Comparison of ENCODE assay signal across 16 cellular contexts in genomic region chr7:121393005-121393366, GRCh38.
"Had no signal": no experiment of that assay in that cellular context is flagged by ENCODE, and none has a peak within 500 bp of the region (broad histone marks: within the 10 kb centered on the region; RNA-seq: fewer than 3 reads in every experiment).

No MANE protein-coding gene starts in this region.

- H3K9me3 Mint-ChIP-seq: activated CD4-positive, alpha-beta memory T cell treated with anti-CD3 and anti-CD28 coated beads, Interleukin-2, amount 10 ng/mL, durations not matched to agents 7 days and 5 days; activated naive CD4-positive, alpha-beta T cell treated with anti-CD3 and anti-CD28 coated beads, Interleukin-2, amount 10 ng/mL, durations not matched to agents 7 days and 5 days; central memory CD8-positive, alpha-beta T cell had no signal

- H3K27me3 Mint-ChIP-seq: activated CD4-positive, alpha-beta memory T cell treated with anti-CD3 and anti-CD28 coated beads, Interleukin-2, amount 10 ng/mL, durations not matched to agents 7 days and 5 days; activated CD4-positive, alpha-beta T cell treated with anti-CD3 and anti-CD28 coated beads for 36 hours; activated naive CD4-positive, alpha-beta T cell treated with anti-CD3 and anti-CD28 coated beads, Interleukin-2, amount 10 ng/mL, durations not matched to agents 7 days and 5 days; activated T-cell treated with anti-CD3 and anti-CD28 coated beads, Interleukin-2, amount 50 U/mL, for 24 hours; central memory CD8-positive, alpha-beta T cell had no signal

- ATAC-seq: activated CD4-positive, alpha-beta T cell treated with anti-CD3 and anti-CD28 coated beads for 36 hours; left lobe of liver had no signal

- DNase-seq: activated CD4-positive, alpha-beta memory T cell treated with anti-CD3 and anti-CD28 coated beads, Interleukin-2, amount 10 ng/mL, durations not matched to agents 7 days and 5 days; activated CD4-positive, alpha-beta T cell treated with anti-CD3 and anti-CD28 coated beads for 36 hours; activated effector memory CD4-positive, alpha-beta T cell treated with Interleukin-2 at 50 U/mL for 16 hours; activated naive CD4-positive, alpha-beta T cell treated with anti-CD3 and anti-CD28 coated beads, Interleukin-2, amount 10 ng/mL, durations not matched to agents 7 days and 5 days; activated T-cell treated with anti-CD3 and anti-CD28 coated beads, Interleukin-2, amount 50 U/mL, for 24 hours; colonic mucosa; kidney; mammary epithelial cell; spleen; stimulated activated CD4-positive, alpha-beta T cell treated with anti-CD3 and anti-CD28 coated beads, Interleukin-4, amount 100 ng/mL, for 4 hours; stimulated activated naive CD4-positive, alpha-beta T cell treated with Interleukin-2 at 50 U/mL for 16 hours; SW 1271; transverse colon had no signal

- H3K4me3 Mint-ChIP-seq: activated CD4-positive, alpha-beta memory T cell treated with anti-CD3 and anti-CD28 coated beads, Interleukin-2, amount 10 ng/mL, durations not matched to agents 7 days and 5 days; activated CD4-positive, alpha-beta T cell treated with anti-CD3 and anti-CD28 coated beads for 36 hours; activated naive CD4-positive, alpha-beta T cell treated with anti-CD3 and anti-CD28 coated beads, Interleukin-2, amount 10 ng/mL, durations not matched to agents 7 days and 5 days; activated T-cell treated with anti-CD3 and anti-CD28 coated beads, Interleukin-2, amount 50 U/mL, for 24 hours; central memory CD8-positive, alpha-beta T cell; T-helper 2 cell treated with Interferon-gamma antibody and Interleukin-4, amounts not matched to agents 5 μg/mL and 100 μg/mL, for 36 hours had no signal

- H3K27ac Mint-ChIP-seq: activated CD4-positive, alpha-beta memory T cell treated with anti-CD3 and anti-CD28 coated beads, Interleukin-2, amount 10 ng/mL, durations not matched to agents 7 days and 5 days; activated CD4-positive, alpha-beta T cell treated with anti-CD3 and anti-CD28 coated beads for 36 hours; activated naive CD4-positive, alpha-beta T cell treated with anti-CD3 and anti-CD28 coated beads, Interleukin-2, amount 10 ng/mL, durations not matched to agents 7 days and 5 days; activated T-cell treated with anti-CD3 and anti-CD28 coated beads, Interleukin-2, amount 50 U/mL, for 24 hours; T-helper 2 cell treated with Interferon-gamma antibody and Interleukin-4, amounts not matched to agents 5 μg/mL and 100 μg/mL, for 36 hours had no signal
